Comparison of ENCODE assay signal across 13 cellular contexts in genomic region chr3:187994221-187995085, GRCh38.
DNase-seq lines count a peak whose midpoint lies in the region; ATAC-seq and TF ChIP-seq lines count a peak whose summit lies in the region.
"Had no signal": no experiment of that assay in that cellular context is flagged by ENCODE, and none has a peak within 500 bp of the region (broad histone marks: within the 10 kb centered on the region; RNA-seq: fewer than 3 reads in every experiment).

No MANE protein-coding gene starts in this region.

- ATAC-seq in mucosa of descending colon, result peak; percentile 61
- ATAC-seq in GM19467 (IDR thresholded peaks at IDR 0.05; ENCODE audit: unreplicated experiment), result no peak
- no peak for ATAC-seq in GM21619 (IDR thresholded peaks at IDR 0.05; ENCODE audit: unreplicated experiment)

- peak overlapping the region; percentile 7 to 76 (median 58) for H3K4me3 Mint-ChIP-seq in CD8-positive, alpha-beta memory T cell
- H3K4me3 Mint-ChIP-seq in activated naive CD8-positive, alpha-beta T cell treated with anti-CD3 and anti-CD28 coated beads for 36 hours, result peak overlapping the region; percentile 30
- H3K4me3 Mint-ChIP-seq: neural crest cell had no signal

- no peak overlapping the region for H3K9ac ChIP-seq in Karpas-422 (ENCODE audit: low read length)

- no peaks in the 10 kb centered on the region for H3K27me3 ChIP-seq in CD8-positive, alpha-beta memory T cell (ENCODE audit: insufficient read depth, low read length, poor library complexity, severe bottlenecking)
- H3K27me3 ChIP-seq in Karpas-422 (ENCODE audit: low read length), result no peaks in the 10 kb centered on the region
- H3K27me3 ChIP-seq in uterus, result no peaks in the 10 kb centered on the region

- H3K79me2 ChIP-seq in Karpas-422 (ENCODE audit: low read length), result no peaks in the 10 kb centered on the region

- no peak overlapping the region for H3K4me3 ChIP-seq in CD8-positive, alpha-beta memory T cell (ENCODE audit: low read length)
- no peak overlapping the region for H3K4me3 ChIP-seq in Karpas-422 (ENCODE audit: low read length)
- no peak overlapping the region for H3K4me3 ChIP-seq in mucosa of descending colon
- no peak overlapping the region for H3K4me3 ChIP-seq in uterus

- H3K4me1 ChIP-seq in CD8-positive, alpha-beta memory T cell (ENCODE audit: insufficient read depth, low read length), result peaks cover 47% of the 10 kb centered on the region
- peaks cover 52% of the 10 kb centered on the region for H3K4me1 ChIP-seq in Karpas-422 (ENCODE audit: low read length)
- H3K4me1 ChIP-seq in mucosa of descending colon (ENCODE audit: low read depth), result peaks cover 10% of the 10 kb centered on the region
- no peaks in the 10 kb centered on the region for H3K4me1 ChIP-seq in uterus

- H3K27ac Mint-ChIP-seq in CD8-positive, alpha-beta memory T cell, result peak overlapping the region; percentile 50 to 93 (median 77)
- H3K27ac Mint-ChIP-seq in activated naive CD8-positive, alpha-beta T cell treated with anti-CD3 and anti-CD28 coated beads for 36 hours, result peak overlapping the region; percentile 76

- H3K9me3 Mint-ChIP-seq in CD8-positive, alpha-beta memory T cell, result no peaks in the 10 kb centered on the region
- H3K9me3 Mint-ChIP-seq in activated naive CD8-positive, alpha-beta T cell treated with anti-CD3 and anti-CD28 coated beads for 36 hours, result peaks cover 4% of the 10 kb centered on the region
- H3K9me3 Mint-ChIP-seq: neural crest cell had no signal

- intact Hi-C loops in mucosa of descending colon (cut with DNase I, micrococcal nuclease) (no loop called here), uterus (cut with DNase I; ENCODE audit: low total_unique reads) (no loop called here)

- no peaks in the 10 kb centered on the region for H3K9me2 ChIP-seq in Karpas-422 (replicated peaks; ENCODE audit: insufficient read depth, low read length)

- no peak for TF ChIP-seq CTCF in mucosa of descending colon (IDR thresholded peaks at IDR 0.05)
- no peak for TF ChIP-seq CTCF in uterus (IDR thresholded peaks at IDR 0.05)

- POLR2A ChIA-PET in CD8-positive, alpha-beta memory T cell (lab: Charles Lee), result interaction anchor here (1.3 kb wide), 1 partner anchor 251 kb away, joined by 5 read pairs; no protein-coding TSS in a partner anchor

- H2AFZ ChIP-seq in Karpas-422 (ENCODE audit: low read length), result no peak overlapping the region

- H3K4me2 ChIP-seq in Karpas-422 (ENCODE audit: low read depth, low read length, poor library complexity, severe bottlenecking), result no peak overlapping the region

- H3K36me3 ChIP-seq in CD8-positive, alpha-beta memory T cell (ENCODE audit: insufficient read depth, low read length), result no peaks in the 10 kb centered on the region
- H3K36me3 ChIP-seq in Karpas-422 (ENCODE audit: insufficient read depth, low read length) (no peaks in the 10 kb centered on the region), mucosa of descending colon (ENCODE audit: low read depth) (no peaks in the 10 kb centered on the region), uterus (no peaks in the 10 kb centered on the region)

- CTCF ChIA-PET in CD8-positive, alpha-beta memory T cell (lab: Charles Lee), result interaction anchor here (1.0 kb wide), 2 partner anchors 9 to 254 kb away, joined by 3 to 4 read pairs; no protein-coding TSS in a partner anchor

- H3K27me3 Mint-ChIP-seq in CD8-positive, alpha-beta memory T cell, result no peaks in the 10 kb centered on the region
- no peaks in the 10 kb centered on the region for H3K27me3 Mint-ChIP-seq in activated naive CD8-positive, alpha-beta T cell treated with anti-CD3 and anti-CD28 coated beads for 36 hours

- peaks cover 67 to 96% (median 73%) of the 10 kb centered on the region in 3 donors for H3K4me1 Mint-ChIP-seq in CD8-positive, alpha-beta memory T cell
- peaks cover 48% of the 10 kb centered on the region for H3K4me1 Mint-ChIP-seq in activated naive CD8-positive, alpha-beta T cell treated with anti-CD3 and anti-CD28 coated beads for 36 hours

- DNase-seq in CD8-positive, alpha-beta memory T cell, result peak in 2 of 5 donors; percentile 67 to 78
- DNase-seq in Karpas-422, result peak; percentile 41
- peak; percentile 38 for DNase-seq in activated naive CD8-positive, alpha-beta T cell treated with anti-CD3 and anti-CD28 coated beads for 36 hours
- no peak for DNase-seq in mucosa of descending colon
- DNase-seq in uterus, result no peak
- DNase-seq in NCI-H2107 treated with DMSO at 0.1 percent for 48 hours (lab: John Stamatoyannopoulos, UW; ENCODE audit: unreplicated experiment), result no peak
- DNase-seq: kidney, NCI-H1092 treated with DMSO at 0.1 percent for 48 hours, NCI-H82 had no signal

- H4K20me1 ChIP-seq in Karpas-422 (ENCODE audit: insufficient read depth, low read depth, low read length), result no peaks in the 10 kb centered on the region

- peaks cover 0 to 4% (median 3%) of the 10 kb centered on the region in 3 donors for H3K36me3 Mint-ChIP-seq in CD8-positive, alpha-beta memory T cell
- peaks cover 4% of the 10 kb centered on the region for H3K36me3 Mint-ChIP-seq in activated naive CD8-positive, alpha-beta T cell treated with anti-CD3 and anti-CD28 coated beads for 36 hours

- H3K27ac ChIP-seq in CD8-positive, alpha-beta memory T cell (ENCODE audit: low read depth, low read length), result peak overlapping the region; percentile 7
- H3K27ac ChIP-seq in Karpas-422 (ENCODE audit: low read length) (no peak overlapping the region), uterus (no peak overlapping the region)
- H3K27ac ChIP-seq: epithelial cell of prostate had no signal

- H3K9me3 ChIP-seq in CD8-positive, alpha-beta memory T cell (ENCODE audit: low read length), result no peaks in the 10 kb centered on the region
- H3K9me3 ChIP-seq in Karpas-422 (ENCODE audit: low read length) (no peaks in the 10 kb centered on the region), mucosa of descending colon (no peaks in the 10 kb centered on the region), uterus (no peaks in the 10 kb centered on the region)

- TF ChIP-seq POLR2A in uterus (IDR thresholded peaks at IDR 0.05), result no peak

Comparison
In these comparisons a context has a peak if more than half of its experiments do, and no peak if none do; other contexts are left out.
1. DNase-seq: peak in Karpas-422 (single experiment) and activated naive CD8-positive, alpha-beta T cell treated with anti-CD3 and anti-CD28 coated beads for 36 hours (single experiment); none in mucosa of descending colon (0 of 3), uterus (0 of 2) and NCI-H2107 treated with DMSO at 0.1 percent for 48 hours (single experiment).